In the genomic region with DNA sequence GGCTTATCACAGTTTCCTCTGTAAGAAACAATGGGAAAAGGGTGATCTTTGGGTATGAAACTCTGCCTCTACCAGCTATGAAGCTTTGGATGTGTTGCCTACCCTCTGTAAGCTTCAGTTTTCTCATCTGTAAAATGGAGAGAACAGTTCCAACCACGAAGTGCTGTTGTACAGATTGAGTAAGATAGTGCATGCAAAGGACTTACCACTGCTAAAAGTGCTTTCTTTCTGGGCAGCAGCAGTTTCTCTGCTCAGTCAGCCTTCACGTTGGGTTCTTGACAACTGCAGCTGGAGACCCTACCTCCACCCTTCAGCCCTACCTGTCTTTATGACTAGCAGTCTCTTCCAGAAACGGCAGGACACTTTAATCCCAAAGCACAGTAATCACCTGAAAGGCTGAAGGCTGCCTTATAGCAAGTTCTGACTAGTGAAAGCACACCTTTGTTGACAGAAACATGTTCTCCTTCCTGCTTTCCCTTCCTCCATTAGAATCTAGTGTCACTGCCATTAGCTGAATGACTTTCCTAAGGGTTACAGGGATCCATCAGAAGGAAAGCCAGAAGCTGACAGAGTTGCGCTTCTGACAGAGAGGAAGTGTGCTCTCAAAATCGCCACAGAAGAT, we compare ENCODE assay signal across 13 cellular contexts.
DNase-seq lines count a peak whose midpoint lies in the region; ATAC-seq, FAIRE-seq and TF ChIP-seq lines count a peak whose summit lies in the region.
"Had no signal": no experiment of that assay in that cellular context is flagged by ENCODE, and none has a peak within 500 bp of the region (broad histone marks: within the 10 kb centered on the region; RNA-seq: fewer than 3 reads in every experiment).

No MANE protein-coding gene starts in this region.

- H2AFZ ChIP-seq in smooth muscle cell (ENCODE audit: low read depth): no peak overlapping the region

- H3K4me1 Mint-ChIP-seq in naive thymus-derived CD8-positive, alpha-beta T cell: peaks cover 0 to 3% (median 0%) of the 10 kb centered on the region in 4 donors
- H3K4me1 Mint-ChIP-seq: activated naive CD4-positive, alpha-beta T cell treated with anti-CD3 and anti-CD28 coated beads, Interleukin-2, amount 50 U/mL, for 24 hours had no signal

- peaks cover 99% of the 10 kb centered on the region for H4K20me1 ChIP-seq in smooth muscle cell (ENCODE audit: low read depth)

- in situ Hi-C loops in HAP-1 (cut with MboI; ENCODE audit: low sequenced_read_pairs): no loop called here

- peaks cover 96% of the 10 kb centered on the region for H3K79me2 ChIP-seq in smooth muscle cell (ENCODE audit: low read depth)

- H3K4me1 ChIP-seq in Peyer's patch (peaks cover 0 to 43% (median 0%) of the 10 kb centered on the region in 4 donors), foreskin keratinocyte (peaks cover 35% of the 10 kb centered on the region), smooth muscle cell (ENCODE audit: low read depth) (peaks cover 12% of the 10 kb centered on the region), HAP-1 (peaks cover 10% of the 10 kb centered on the region)

- H3K27ac Mint-ChIP-seq in naive thymus-derived CD8-positive, alpha-beta T cell: no peak overlapping the region
- H3K27ac Mint-ChIP-seq: activated naive CD4-positive, alpha-beta T cell treated with anti-CD3 and anti-CD28 coated beads, Interleukin-2, amount 50 U/mL, for 24 hours had no signal

- no peaks in the 10 kb centered on the region for H3K9me3 Mint-ChIP-seq in naive thymus-derived CD8-positive, alpha-beta T cell
- H3K9me3 Mint-ChIP-seq: activated naive CD4-positive, alpha-beta T cell treated with anti-CD3 and anti-CD28 coated beads, Interleukin-2, amount 50 U/mL, for 24 hours had no signal

- TF ChIP-seq CTCF in Peyer's patch (IDR thresholded peaks at IDR 0.05) (no peak), foreskin keratinocyte (conservative IDR thresholded peaks at IDR 0.05) (no peak), smooth muscle cell (IDR thresholded peaks at IDR 0.05; ENCODE audit: borderline replicate concordance, insufficient read depth, poor library complexity, severe bottlenecking) (no peak)

- H3K4me3 ChIP-seq in Peyer's patch (no peak overlapping the region), smooth muscle cell (no peak overlapping the region), HAP-1 (no peak overlapping the region)
- H3K4me3 ChIP-seq: lung, pancreas had no signal

- H3K9me3 ChIP-seq in Peyer's patch (no peaks in the 10 kb centered on the region), smooth muscle cell (replicated peaks; ENCODE audit: low read depth) (no peaks in the 10 kb centered on the region), HAP-1 (no peaks in the 10 kb centered on the region)
- H3K9me3 ChIP-seq: pancreas had no signal

- POLR2A ChIA-PET in naive thymus-derived CD8-positive, alpha-beta T cell (lab: Charles Lee): no interaction called here

- FAIRE-seq in GM12892 (lab: Jason Lieb, UNC): peak; percentile 85
- FAIRE-seq: pancreas had no signal

- H3K36me3 Mint-ChIP-seq in naive thymus-derived CD8-positive, alpha-beta T cell: no peaks in the 10 kb centered on the region
- H3K36me3 Mint-ChIP-seq: activated naive CD4-positive, alpha-beta T cell treated with anti-CD3 and anti-CD28 coated beads, Interleukin-2, amount 50 U/mL, for 24 hours had no signal

- H3K27ac ChIP-seq in Peyer's patch: peak overlapping the region; percentile 10 to 79 (median 60)
- H3K27ac ChIP-seq in foreskin keratinocyte: no peak overlapping the region
- H3K27ac ChIP-seq in smooth muscle cell (ENCODE audit: low read depth): peak overlapping the region; percentile 49

- H3F3A ChIP-seq in smooth muscle cell (ENCODE audit: low read depth): peaks cover 22% of the 10 kb centered on the region

- peak; percentile 26 for DNase-seq in GM12892 (ENCODE audit: insufficient read length)
- no peak for DNase-seq in Peyer's patch
- DNase-seq in foreskin keratinocyte: peak in 1 of 2 donors; percentile 66
- DNase-seq in smooth muscle cell (lab: John Stamatoyannopoulos, UW; ENCODE audit: unreplicated experiment): no peak
- DNase-seq in naive thymus-derived CD8-positive, alpha-beta T cell: no peak
- no peak for DNase-seq in HAP-1 (ENCODE audit: low spot score in 2 of 2)
- DNase-seq in RPMI8226: no peak
- DNase-seq in DMS 273 treated with DMSO at 0.1 percent for 48 hours (lab: John Stamatoyannopoulos, UW): no peak
- DNase-seq: C1 segment of cervical spinal cord, H7 had no signal

- no peak overlapping the region for H3K4me3 Mint-ChIP-seq in naive thymus-derived CD8-positive, alpha-beta T cell
- H3K4me3 Mint-ChIP-seq: activated naive CD4-positive, alpha-beta T cell treated with anti-CD3 and anti-CD28 coated beads, Interleukin-2, amount 50 U/mL, for 24 hours had no signal

- H3K9ac ChIP-seq in smooth muscle cell (ENCODE audit: low read depth): no peak overlapping the region

- H3K36me3 ChIP-seq in Peyer's patch (no peaks in the 10 kb centered on the region), smooth muscle cell (ENCODE audit: low read depth) (peaks cover 4% of the 10 kb centered on the region), HAP-1 (replicated peaks) (no peaks in the 10 kb centered on the region)
- H3K36me3 ChIP-seq: pancreas had no signal

- no peak overlapping the region for H3K4me2 ChIP-seq in smooth muscle cell

- H3K27me3 Mint-ChIP-seq in naive thymus-derived CD8-positive, alpha-beta T cell: peaks cover 0 to 7% (median 3%) of the 10 kb centered on the region in 5 donors
- H3K27me3 Mint-ChIP-seq: activated naive CD4-positive, alpha-beta T cell treated with anti-CD3 and anti-CD28 coated beads, Interleukin-2, amount 50 U/mL, for 24 hours had no signal

- H3K27me3 ChIP-seq in Peyer's patch (no peaks in the 10 kb centered on the region), foreskin keratinocyte (no peaks in the 10 kb centered on the region), smooth muscle cell (ENCODE audit: low read depth) (no peaks in the 10 kb centered on the region), HAP-1 (ENCODE audit: low read depth) (no peaks in the 10 kb centered on the region)
- H3K27me3 ChIP-seq: pancreas had no signal

- ATAC-seq in foreskin keratinocyte: peak; percentile 13
- ATAC-seq in naive thymus-derived CD8-positive, alpha-beta T cell: no peak

- 82% methylated on average over 5 of the region's 5 CpGs for WGBS in smooth muscle cell (ENCODE audit: low lambda C conversion rate)

- TF ChIP-seq POLR2A in GM12892 (IDR thresholded peaks at IDR 0.05; ENCODE audit: low read depth, low read length): no peak
- no peak for TF ChIP-seq POLR2A in Peyer's patch (IDR thresholded peaks at IDR 0.05)
